In genomic region chr2:172053486-172053885, GRCh38 we compare ENCODE assay signal across 14 cellular contexts.
DNase-seq lines count a peak whose midpoint lies in the region.
"Had no signal": no experiment of that assay in that cellular context is flagged by ENCODE, and none has a peak within 500 bp of the region (broad histone marks: within the 10 kb centered on the region; RNA-seq: fewer than 3 reads in every experiment).

No MANE protein-coding gene starts in this region.

- DNase-seq in NCI-H1417 (lab: John Stamatoyannopoulos, UW) = peak in 2 of 3 experiments; percentile 0 to 74
- no peak for DNase-seq in NCI-H1417 treated with DMSO at 0.1 percent for 48 hours (lab: John Stamatoyannopoulos, UW)
- peak; percentile 23 for DNase-seq in NCI-H748 (lab: John Stamatoyannopoulos, UW; ENCODE audit: unreplicated experiment)
- DNase-seq in NCI-H748 treated with DMSO at 0.1 percent for 48 hours (lab: John Stamatoyannopoulos, UW) = no peak
- peak; percentile 31 for DNase-seq in left kidney (ENCODE audit: low read depth, low spot score)
- no peak for DNase-seq in stimulated activated CD4-positive, alpha-beta T cell treated with anti-CD3 and anti-CD28 coated beads, Interleukin-2, amount 100 ng/mL, for 24 hours
- no peak for DNase-seq in NCI-H187 (lab: John Stamatoyannopoulos, UW)
- DNase-seq: CD8-positive, alpha-beta T cell; COR-L47; DMS79 treated with DMSO at 0.1 percent for 48 hours; EL; GOT3; H9; HFFc6 had no signal

Comparison
In these comparisons a context has a peak if more than half of its experiments do, and no peak if none do; other contexts are left out.
1. DNase-seq: peak in NCI-H1417 (2 of 3), NCI-H748 (single experiment) and left kidney (single experiment); none in NCI-H1417 treated with DMSO at 0.1 percent for 48 hours (single experiment), NCI-H748 treated with DMSO at 0.1 percent for 48 hours (single experiment), stimulated activated CD4-positive, alpha-beta T cell treated with anti-CD3 and anti-CD28 coated beads, Interleukin-2, amount 100 ng/mL, for 24 hours (0 of 2) and NCI-H187 (0 of 2).